ENCODE assay signal across 14 cellular contexts in genomic region chr3:48405343-48405881, GRCh38. TPM values are rescaled to one million over a fixed set of nuclear protein-coding genes. Genes with fewer than 3 reads are reported as not detected.
A peak's percentile ranks its signal among the peaks of the same experiment; 100 is the strongest.
DNase-seq lines count a peak whose midpoint lies in the region; ATAC-seq and TF ChIP-seq lines count a peak whose summit lies in the region.
"Had no signal": no experiment of that assay in that cellular context is flagged by ENCODE, and none has a peak within 500 bp of the region (broad histone marks: within the 10 kb centered on the region; RNA-seq: fewer than 3 reads in every experiment).

No MANE protein-coding gene starts in this region.

- no peaks in the 10 kb centered on the region for H3K27me3 Mint-ChIP-seq in activated T-cell treated with anti-CD3 and anti-CD28 coated beads, Interleukin-2, amount 50 U/mL, for 72 hours (ENCODE audit: low read depth)

- TF ChIP-seq CTCF in ascending aorta (IDR thresholded peaks at IDR 0.05) (no peak), suprapubic skin (IDR thresholded peaks at IDR 0.05) (no peak), BE2C (IDR thresholded peaks at IDR 0.05; ENCODE audit: low read depth, low read length) (no peak)

- H3K4me3 Mint-ChIP-seq in activated T-cell treated with anti-CD3 and anti-CD28 coated beads, Interleukin-2, amount 50 U/mL, for 72 hours: no peak overlapping the region

- H3K4me1 Mint-ChIP-seq in activated T-cell treated with anti-CD3 and anti-CD28 coated beads, Interleukin-2, amount 50 U/mL, for 72 hours (ENCODE audit: low read depth): no peaks in the 10 kb centered on the region

- peaks cover 47 to 67% of the 10 kb centered on the region in 2 donors for H3K36me3 ChIP-seq in ascending aorta
- peaks cover 69% of the 10 kb centered on the region for H3K36me3 ChIP-seq in suprapubic skin
- no peaks in the 10 kb centered on the region for H3K36me3 ChIP-seq in BE2C

- no peaks in the 10 kb centered on the region for H3K27me3 ChIP-seq in ascending aorta
- H3K27me3 ChIP-seq in suprapubic skin: no peaks in the 10 kb centered on the region
- H3K27me3 ChIP-seq in BE2C: no peaks in the 10 kb centered on the region

- no peak overlapping the region for H3K4me3 ChIP-seq in ascending aorta
- H3K4me3 ChIP-seq in suprapubic skin: no peak overlapping the region
- no peak overlapping the region for H3K4me3 ChIP-seq in BE2C (ENCODE audit: low read depth, low read length)
- H3K4me3 ChIP-seq: SK-N-MC had no signal

- no peak for TF ChIP-seq EP300 in suprapubic skin (IDR thresholded peaks at IDR 0.05)

- H3K4me1 ChIP-seq in ascending aorta (peaks cover 29 to 34% of the 10 kb centered on the region in 2 donors), suprapubic skin (peaks cover 27% of the 10 kb centered on the region), BE2C (no peaks in the 10 kb centered on the region)

- H3K9me3 Mint-ChIP-seq in activated T-cell treated with anti-CD3 and anti-CD28 coated beads, Interleukin-2, amount 50 U/mL, for 72 hours: no peaks in the 10 kb centered on the region

- intact Hi-C loops in ascending aorta (cut with DNase I): no loop called here

- H3K27ac ChIP-seq in ascending aorta (peak overlapping the region; percentile 89 to 91), suprapubic skin (no peak overlapping the region)
- H3K27ac ChIP-seq: SK-N-MC had no signal

- DNase-seq in activated T-cell treated with anti-CD3 and anti-CD28 coated beads, Interleukin-2, amount 50 U/mL, for 1 hour: peak; percentile 8
- no peak for DNase-seq in activated T-cell treated with anti-CD3 and anti-CD28 coated beads, Interleukin-2, amount 50 U/mL, for 72 hours
- peak in 1 of 2 donors; percentile 60 for DNase-seq in ascending aorta (ENCODE audit: low spot score in 2 of 2)
- peak; percentile 86 for DNase-seq in mesenteric fat pad (ENCODE audit: low spot score)
- DNase-seq in suprapubic skin (ENCODE audit: low spot score in 2 of 2): peak; percentile 62 to 73
- no peak for DNase-seq in BE2C
- DNase-seq in H4 (ENCODE audit: low spot score): no peak
- DNase-seq: COR-L47, cortex of kidney, MM.1S, NCI-H2171 had no signal

- no peaks in the 10 kb centered on the region for H3K9me3 ChIP-seq in ascending aorta
- no peaks in the 10 kb centered on the region for H3K9me3 ChIP-seq in suprapubic skin
- no peaks in the 10 kb centered on the region for H3K9me3 ChIP-seq in BE2C

- TF ChIP-seq POLR2A in suprapubic skin (IDR thresholded peaks at IDR 0.05): no peak

- ATAC-seq in activated T-cell treated with anti-CD3 and anti-CD28 coated beads, Interleukin-2, amount 50 U/mL, for 72 hours (replicated peaks in 1 of 2): no peak
- ATAC-seq in HG03025 (IDR thresholded peaks at IDR 0.05; ENCODE audit: low FRiP score, unreplicated experiment): no peak

- H3K36me3 Mint-ChIP-seq in activated T-cell treated with anti-CD3 and anti-CD28 coated beads, Interleukin-2, amount 50 U/mL, for 72 hours (ENCODE audit: insufficient read depth in 2 of 2): no peaks in the 10 kb centered on the region

- H3K27ac Mint-ChIP-seq in activated T-cell treated with anti-CD3 and anti-CD28 coated beads, Interleukin-2, amount 50 U/mL, for 72 hours: no peak overlapping the region

- 67% methylated on average over 13 of the region's 13 CpGs for WGBS in suprapubic skin

RNA-seq across cellular contexts. Expression of gene PLXNB1, which starts 24.5 kb away (rescaled TPM):
- 1 to 10 TPM; 3.2 to 6.1 TPM for total RNA-seq in activated T-cell treated with anti-CD3 and anti-CD28 coated beads, Interleukin-2, amount 50 U/mL, for 72 hours
- total RNA-seq in ascending aorta: 160 TPM
- 40.0 TPM for total RNA-seq in mesenteric fat pad
- total RNA-seq in suprapubic skin: 100 to 1,000 TPM; 188 to 384 (median 220) TPM
- polyA plus RNA-seq in BE2C (2012; ENCODE audit: insufficient read depth, insufficient read length, low read depth): 24.9 TPM
- 4.3 and 9.6 TPM in 2 replicates for total RNA-seq in H4 (2014; rRNA removed; shearing (Covaris generic))

RNA-seq across cellular contexts. Expression of gene FBXW12, which starts 33.4 kb away (rescaled TPM):
- not detected for total RNA-seq in activated T-cell treated with anti-CD3 and anti-CD28 coated beads, Interleukin-2, amount 50 U/mL, for 72 hours
- total RNA-seq in ascending aorta (not detected), mesenteric fat pad (not detected), suprapubic skin (not detected)
- 0.37 TPM for polyA plus RNA-seq in BE2C (2012; ENCODE audit: insufficient read depth, insufficient read length, low read depth)
- 0.08 TPM in 1 of 2 replicates, not detected in the other for total RNA-seq in H4 (2014; rRNA removed; shearing (Covaris generic))
- total RNA-seq: HT1080 had no signal

RNA-seq across cellular contexts. Expression of gene CCDC51, which starts 34.5 kb away (rescaled TPM):
- 10 to 100 TPM; 13.5 to 16.7 TPM for total RNA-seq in activated T-cell treated with anti-CD3 and anti-CD28 coated beads, Interleukin-2, amount 50 U/mL, for 72 hours
- total RNA-seq in ascending aorta (19.3 TPM), mesenteric fat pad (11.6 TPM), suprapubic skin (10 to 100 TPM in 3 of 4 donors, 1 to 10 TPM in 1; 6.4 to 18.7 (median 13.6) TPM)
- polyA plus RNA-seq in BE2C (2012; ENCODE audit: insufficient read depth, insufficient read length, low read depth): 33.3 TPM
- 23.3 and 28.6 TPM in 2 replicates for total RNA-seq in H4 (2014; rRNA removed; shearing (Covaris generic))

RNA-seq across cellular contexts. Expression of gene TMA7, which starts 34.6 kb away (rescaled TPM):
- 100 to 1,000 TPM; 263 to 285 TPM for total RNA-seq in activated T-cell treated with anti-CD3 and anti-CD28 coated beads, Interleukin-2, amount 50 U/mL, for 72 hours
- 142 TPM for total RNA-seq in ascending aorta
- total RNA-seq in mesenteric fat pad: 144 TPM
- total RNA-seq in suprapubic skin: 100 to 1,000 TPM; 122 to 281 (median 190) TPM
- 249 TPM for polyA plus RNA-seq in BE2C (2012; ENCODE audit: insufficient read depth, insufficient read length, low read depth)
- total RNA-seq in H4 (2014; rRNA removed; shearing (Covaris generic)): 502 and 627 TPM in 2 replicates

RNA-seq across cellular contexts. Expression of gene ATRIP, which starts 41.1 kb away (rescaled TPM):
- total RNA-seq in activated T-cell treated with anti-CD3 and anti-CD28 coated beads, Interleukin-2, amount 50 U/mL, for 72 hours: 10 to 100 TPM; 15.6 to 19.9 TPM
- total RNA-seq in ascending aorta (9.0 TPM), mesenteric fat pad (7.2 TPM), suprapubic skin (10 to 100 TPM in 2 of 4 donors, 1 to 10 TPM in 2; 8.7 to 12.7 (median 10.2) TPM)
- polyA plus RNA-seq in BE2C (2012; ENCODE audit: insufficient read depth, insufficient read length, low read depth): 9.0 TPM
- 5.3 and 5.7 TPM in 2 replicates for total RNA-seq in H4 (2014; rRNA removed; shearing (Covaris generic))

Comparison
In these comparisons a context has a peak if more than half of its experiments do, and no peak if none do; other contexts are left out.
1. DNase-seq: peak in activated T-cell treated with anti-CD3 and anti-CD28 coated beads, Interleukin-2, amount 50 U/mL, for 1 hour (single experiment), mesenteric fat pad (single experiment) and suprapubic skin (2 of 2); none in activated T-cell treated with anti-CD3 and anti-CD28 coated beads, Interleukin-2, amount 50 U/mL, for 72 hours (0 of 2), BE2C (single experiment) and H4 (single experiment).